Comparison of ENCODE assay signal across 18 cellular contexts in the genomic region with DNA sequence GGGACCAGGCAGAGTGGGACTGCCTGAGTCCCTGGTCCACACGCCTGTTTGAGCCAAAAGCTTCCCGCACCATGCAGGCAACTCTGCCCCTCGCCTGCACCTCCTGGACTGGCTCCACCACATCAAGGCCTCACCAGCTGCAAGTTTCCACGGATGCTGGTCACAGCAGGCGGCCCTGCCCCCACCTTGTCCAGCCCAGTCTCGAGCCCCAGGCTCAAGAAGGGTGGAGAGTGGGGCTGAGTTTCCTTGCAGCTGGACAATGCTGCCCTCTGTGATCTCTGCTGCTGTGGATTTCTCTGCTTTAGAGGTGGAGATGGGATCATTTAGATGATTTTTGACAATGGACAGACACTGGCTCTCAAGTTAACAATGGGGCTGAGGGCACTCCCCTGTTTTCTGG.
DNase-seq lines count a peak whose midpoint lies in the region; ATAC-seq and TF ChIP-seq lines count a peak whose summit lies in the region.
"Had no signal": no experiment of that assay in that cellular context is flagged by ENCODE, and none has a peak within 500 bp of the region (broad histone marks: within the 10 kb centered on the region; RNA-seq: fewer than 3 reads in every experiment).

No MANE protein-coding gene starts in this region.

- no peaks in the 10 kb centered on the region for H3K27me3 ChIP-seq in stomach smooth muscle (ENCODE audit: control insufficient read depth in 1 of 2, insufficient read depth in 2 of 2, low read length in 2 of 2)

- H3K9me3 ChIP-seq in stomach smooth muscle (ENCODE audit: control insufficient read depth in 2 of 2, low read length in 2 of 2) = no peaks in the 10 kb centered on the region
- H3K9me3 ChIP-seq: Caco-2 had no signal

- peaks cover 28% of the 10 kb centered on the region for H3K36me3 Mint-ChIP-seq in osteocyte (ENCODE audit: unreplicated experiment)
- H3K36me3 Mint-ChIP-seq: CD4-positive, CD25-positive, alpha-beta regulatory T cell had no signal

- ATAC-seq in left lobe of liver (no peak), GM18861 (IDR thresholded peaks at IDR 0.05; ENCODE audit: unreplicated experiment) (no peak)
- ATAC-seq: PC-3 had no signal

- peak; percentile 28 for DNase-seq in globus pallidus (ENCODE audit: low spot score)
- no peak for DNase-seq in osteocyte (ENCODE audit: extremely low spot score, unreplicated experiment)
- no peak for DNase-seq in T-helper 1 cell
- DNase-seq in left lobe of liver (ENCODE audit: low spot score) = no peak
- no peak for DNase-seq in AG08395 (ENCODE audit: low spot score)
- DNase-seq: Caco-2; CD4-positive, CD25-positive, alpha-beta regulatory T cell; DMS153; NCI-H1436; NCI-H2029; NCI-H2171; NCI-H446; NCI-H82; PC-3 had no signal

- no peak for TF ChIP-seq EP300 in Ishikawa (IDR thresholded peaks at IDR 0.05; ENCODE audit: borderline replicate concordance)

- H3K27ac ChIP-seq in stomach smooth muscle (ENCODE audit: low read length) = peak overlapping the region; percentile 58
- H3K27ac ChIP-seq: KMS-11 had no signal

- TF ChIP-seq CTCF in osteocyte (IDR thresholded peaks at IDR 0.05) = peak; percentile 23

- H3K4me3 Mint-ChIP-seq in osteocyte (ENCODE audit: unreplicated experiment) = no peak overlapping the region
- H3K4me3 Mint-ChIP-seq: CD4-positive, CD25-positive, alpha-beta regulatory T cell had no signal

- H3K27me3 Mint-ChIP-seq in osteocyte (ENCODE audit: unreplicated experiment) = no peaks in the 10 kb centered on the region

- peaks cover 14 to 16% of the 10 kb centered on the region in 2 donors for H3K36me3 ChIP-seq in stomach smooth muscle (ENCODE audit: control insufficient read depth in 2 of 2, insufficient read depth in 2 of 2, low read length in 2 of 2)

- H3K9ac ChIP-seq in stomach smooth muscle (ENCODE audit: low read length in 2 of 2) = no peak overlapping the region
- H3K9ac ChIP-seq: KMS-11 had no signal

- H3K9me3 Mint-ChIP-seq in osteocyte (ENCODE audit: unreplicated experiment) = no peaks in the 10 kb centered on the region

- peaks cover 42% of the 10 kb centered on the region for H3K4me1 Mint-ChIP-seq in osteocyte (ENCODE audit: unreplicated experiment)
- H3K4me1 Mint-ChIP-seq: CD4-positive, CD25-positive, alpha-beta regulatory T cell had no signal

- peak; percentile 27; the same call in 1 of the 2 replicates for TF ChIP-seq RAD21 in Ishikawa (IDR thresholded peaks at IDR 0.05; ENCODE audit: low read depth)

- peaks cover 38% of the 10 kb centered on the region for H3K4me1 ChIP-seq in stomach smooth muscle (ENCODE audit: control insufficient read depth, insufficient read depth, low read length)
- H3K4me1 ChIP-seq: Caco-2 had no signal

- no peak overlapping the region for H3K4me3 ChIP-seq in stomach smooth muscle (ENCODE audit: low read length in 2 of 2)

- peak overlapping the region; percentile 50 for H3K27ac Mint-ChIP-seq in osteocyte (ENCODE audit: unreplicated experiment)
- H3K27ac Mint-ChIP-seq: CD4-positive, CD25-positive, alpha-beta regulatory T cell had no signal

TF ChIP-seq in Ishikawa, 13 proteins besides CTCF, POLR2A, EP300 and RAD21:
- TF ChIP-seq TCF12 (IDR thresholded peaks at IDR 0.05; ENCODE audit: low read depth) = no peak
- TF ChIP-seq NFIC (IDR thresholded peaks at IDR 0.05) = no peak
- no peak for TF ChIP-seq FOXM1 (IDR thresholded peaks at IDR 0.05; ENCODE audit: borderline replicate concordance, low read depth)
